Comparison of ENCODE assay signal across 19 cellular contexts in the genomic region with DNA sequence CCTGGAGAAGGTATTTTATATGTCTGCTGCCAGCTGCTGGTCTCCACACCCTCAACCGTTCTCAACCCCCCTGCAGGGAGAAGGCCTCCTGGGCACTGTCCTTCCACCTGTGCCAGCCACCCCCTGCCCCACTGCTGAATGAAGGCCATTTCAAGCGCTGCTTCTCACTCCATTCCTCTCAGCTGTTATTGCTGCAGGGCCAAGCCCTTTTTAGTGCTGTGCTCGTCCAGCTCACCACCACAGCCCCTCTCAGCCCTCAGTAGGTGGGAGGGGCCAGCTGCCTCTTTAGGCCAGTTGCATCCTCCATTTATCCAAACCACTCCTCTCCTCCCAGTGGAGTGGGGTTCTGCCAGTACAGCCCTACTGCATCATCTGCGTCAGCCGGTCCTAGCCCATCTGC. TPM values are rescaled to one million over a fixed set of nuclear protein-coding genes. Genes with fewer than 3 reads are reported as not detected.
A peak's percentile ranks its signal among the peaks of the same experiment; 100 is the strongest.
DNase-seq lines count a peak whose midpoint lies in the region; ATAC-seq and TF ChIP-seq lines count a peak whose summit lies in the region.
"Had no signal": no experiment of that assay in that cellular context is flagged by ENCODE, and none has a peak within 500 bp of the region (broad histone marks: within the 10 kb centered on the region; RNA-seq: fewer than 3 reads in every experiment).

No MANE protein-coding gene starts in this region.

- CTCF ChIA-PET in CD4-positive, alpha-beta T cell (lab: Charles Lee), result no interaction called here

- H3K9me3 Mint-ChIP-seq in CD4-positive, alpha-beta T cell, result peaks cover 5% of the 10 kb centered on the region
- H3K9me3 Mint-ChIP-seq in chondrocyte (ENCODE audit: low read depth), result no peaks in the 10 kb centered on the region
- H3K9me3 Mint-ChIP-seq in nephron progenitor cell, result no peaks in the 10 kb centered on the region
- H3K9me3 Mint-ChIP-seq: HFFc6 had no signal

- ATAC-seq in CD4-positive, alpha-beta T cell (ENCODE audit: poor library complexity), result no peak
- ATAC-seq: HCT116 had no signal

- POLR2A ChIA-PET in CD4-positive, alpha-beta T cell (lab: Charles Lee), result no interaction called here

- intact Hi-C loops in CD4-positive, alpha-beta T cell (cut with DNase I, micrococcal nuclease), result loop anchor here in 1 of 2 experiments (5.0 kb wide), 1 partner anchor 75 kb away; the partner anchor contains the start of genes NAGA and PHETA2

- H3K9me3 ChIP-seq in CD4-positive, alpha-beta T cell (ENCODE audit: control insufficient read depth, low read length), result peaks cover 4% of the 10 kb centered on the region
- H3K9me3 ChIP-seq: Caco-2 had no signal

- H3K4me1 Mint-ChIP-seq in CD4-positive, alpha-beta T cell (ENCODE audit: low read depth), result peaks cover 23% of the 10 kb centered on the region
- H3K4me1 Mint-ChIP-seq in chondrocyte (ENCODE audit: low read depth) (no peaks in the 10 kb centered on the region), nephron progenitor cell (no peaks in the 10 kb centered on the region)

- peak overlapping the region; percentile 28 for H3K4me3 Mint-ChIP-seq in CD4-positive, alpha-beta T cell
- no peak overlapping the region for H3K4me3 Mint-ChIP-seq in chondrocyte (ENCODE audit: unreplicated experiment)
- H3K4me3 Mint-ChIP-seq in nephron progenitor cell, result no peak overlapping the region
- H3K4me3 Mint-ChIP-seq: HFFc6 had no signal

- no peak overlapping the region for H3K27ac ChIP-seq in CD4-positive, alpha-beta T cell (ENCODE audit: low read depth, low read length)

- no peak for DNase-seq in CD4-positive, alpha-beta T cell
- DNase-seq in chondrocyte (ENCODE audit: low spot score), result peak; percentile 43
- DNase-seq in nephron progenitor cell, result no peak
- no peak for DNase-seq in amniotic stem cell (lab: John Stamatoyannopoulos, UW)
- no peak for DNase-seq in HuH-7 (ENCODE audit: low spot score)
- no peak for DNase-seq in activated CD4-positive, CD25-positive, alpha-beta regulatory T cell treated with anti-CD3 and anti-CD28 coated beads, Interleukin-2, amount 50 U/mL, for 72 hours
- DNase-seq: BE2C; C1 segment of cervical spinal cord; Caco-2; CD4-positive, CD25-positive, alpha-beta regulatory T cell; DMS153; DMS79; GDM1; GOT3; H7; HFFc6 had no signal

- H3K27me3 Mint-ChIP-seq in CD4-positive, alpha-beta T cell, result no peaks in the 10 kb centered on the region
- H3K27me3 Mint-ChIP-seq in chondrocyte (ENCODE audit: low read depth), result peaks cover 26% of the 10 kb centered on the region
- peaks cover 15% of the 10 kb centered on the region for H3K27me3 Mint-ChIP-seq in nephron progenitor cell (ENCODE audit: low read depth, poor library complexity)

- peaks cover 13% of the 10 kb centered on the region for H3K36me3 Mint-ChIP-seq in CD4-positive, alpha-beta T cell (ENCODE audit: low read depth)
- no peaks in the 10 kb centered on the region for H3K36me3 Mint-ChIP-seq in chondrocyte (ENCODE audit: low read depth)
- H3K36me3 Mint-ChIP-seq in nephron progenitor cell (ENCODE audit: low read depth), result peaks cover 31% of the 10 kb centered on the region

- H3K27me3 ChIP-seq in CD4-positive, alpha-beta T cell (ENCODE audit: control insufficient read depth, insufficient read depth, low read length), result no peaks in the 10 kb centered on the region
- H3K27me3 ChIP-seq: BE2C had no signal

- TF ChIP-seq CTCF in CD4-positive, alpha-beta T cell (IDR thresholded peaks at IDR 0.05), result no peak
- TF ChIP-seq CTCF in chondrocyte (IDR thresholded peaks at IDR 0.05) (no peak), nephron progenitor cell (IDR thresholded peaks at IDR 0.05) (no peak)

- H3K27ac Mint-ChIP-seq in CD4-positive, alpha-beta T cell, result no peak overlapping the region
- H3K27ac Mint-ChIP-seq in chondrocyte (ENCODE audit: unreplicated experiment) (no peak overlapping the region), nephron progenitor cell (peak overlapping the region; percentile 43)
- H3K27ac Mint-ChIP-seq: HFFc6 had no signal

RNA-seq across cellular contexts. Expression of gene WBP2NL, which starts 1.8 kb away (rescaled TPM):
- 1 to 10 TPM in 1 of 2 experiments, under 1 TPM in 1; 0.38 to 1.7 TPM for total RNA-seq in CD4-positive, alpha-beta T cell
- not detected in 3 replicates for total RNA-seq in chondrocyte
- total RNA-seq: A172, Daoy, H7, HFFc6 had no signal

RNA-seq across cellular contexts. Expression of gene SEPTIN3, which starts 27.6 kb away (rescaled TPM):
- total RNA-seq in CD4-positive, alpha-beta T cell, result under 1 TPM; 0.20 to 0.22 TPM
- 0.87 to 0.92 TPM (median 0.92 TPM) in 3 replicates for total RNA-seq in chondrocyte

RNA-seq across cellular contexts. Expression of gene CENPM, which starts 49.9 kb away (rescaled TPM):
- 1 to 10 TPM; 7.6 to 8.4 TPM for total RNA-seq in CD4-positive, alpha-beta T cell
- total RNA-seq in chondrocyte, result 3.3 to 9.3 TPM (median 3.3 TPM) in 3 replicates
